Comparison of ENCODE assay signal across 32 cellular contexts in the genomic region with DNA sequence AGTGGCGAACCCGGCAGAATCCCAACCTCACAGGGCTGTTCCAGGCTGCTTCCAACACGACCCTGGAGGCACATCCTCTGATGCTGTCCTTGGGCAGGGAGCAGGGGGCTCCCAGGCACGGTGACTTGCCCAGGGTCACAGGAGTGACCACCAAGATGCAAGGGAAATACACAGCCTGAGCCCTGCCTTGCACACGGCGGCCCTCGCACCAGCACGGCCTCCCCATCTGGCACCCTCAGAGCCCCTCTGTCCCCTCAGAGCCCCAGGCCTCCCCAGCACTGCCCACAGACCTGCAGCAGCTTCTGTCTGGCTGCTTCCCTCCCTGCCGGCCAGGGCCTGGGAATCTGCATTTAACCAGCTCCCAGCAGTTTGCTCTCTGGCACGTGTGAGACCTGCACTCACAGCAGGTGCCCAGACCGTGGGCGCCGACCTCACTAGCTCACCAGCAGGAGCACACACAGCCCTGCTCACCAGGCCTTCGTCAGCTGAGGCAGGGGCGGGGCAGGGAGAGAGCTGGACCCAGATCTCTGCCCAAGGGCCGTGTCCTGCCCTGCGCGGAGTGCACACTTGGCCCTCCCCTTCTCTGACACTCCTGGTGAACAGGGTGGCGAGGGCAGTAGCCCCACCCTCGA. TPM values are rescaled to one million over a fixed set of nuclear protein-coding genes. Genes with fewer than 3 reads are reported as not detected.
DNase-seq lines count a peak whose midpoint lies in the region; ATAC-seq, FAIRE-seq and TF ChIP-seq lines count a peak whose summit lies in the region.
"Had no signal": no experiment of that assay in that cellular context is flagged by ENCODE, and none has a peak within 500 bp of the region (broad histone marks: within the 10 kb centered on the region; RNA-seq: fewer than 3 reads in every experiment).

No MANE protein-coding gene starts in this region.

- H3K4me2 ChIP-seq in A549 = no peak overlapping the region
- H3K4me2 ChIP-seq: PC-9 had no signal

- peak overlapping the region in 1 of 2 donors; percentile 76 for H3K27ac Mint-ChIP-seq in effector memory CD8-positive, alpha-beta T cell
- H3K27ac Mint-ChIP-seq: activated CD8-positive, alpha-beta memory T cell treated with anti-CD3 and anti-CD28 coated beads, Interleukin-2, amount 10 ng/mL, durations not matched to agents 7 days and 5 days; activated T-cell treated with anti-CD3 and anti-CD28 coated beads, Interleukin-2, amount 50 U/mL, for 72 hours; HFFc6; IgD-negative memory B cell; stimulated activated naive CD8-positive, alpha-beta T cell treated with anti-CD3 and anti-CD28 coated beads, Interleukin-15, Interleukin-2, amounts not matched to agents 100 ng/mL and 50 ng/mL, for 24 hours had no signal

- ATAC-seq in A549 (peak; percentile 2 to 4; a peak in 3 of 6 replicates), GM19463 (IDR thresholded peaks at IDR 0.05; ENCODE audit: unreplicated experiment) (no peak), heart right ventricle (no peak)
- peak; percentile 24 for ATAC-seq in effector memory CD8-positive, alpha-beta T cell (replicated peaks)
- ATAC-seq: activated CD8-positive, alpha-beta memory T cell treated with anti-CD3 and anti-CD28 coated beads, Interleukin-2, amount 10 ng/mL, durations not matched to agents 7 days and 5 days; left cardiac atrium had no signal

- peak overlapping the region; percentile 54 to 70 for H3K4me3 Mint-ChIP-seq in effector memory CD8-positive, alpha-beta T cell
- H3K4me3 Mint-ChIP-seq: activated CD8-positive, alpha-beta memory T cell treated with anti-CD3 and anti-CD28 coated beads, Interleukin-2, amount 10 ng/mL, durations not matched to agents 7 days and 5 days; activated T-cell treated with anti-CD3 and anti-CD28 coated beads, Interleukin-2, amount 50 U/mL, for 72 hours; HFFc6; IgD-negative memory B cell; natural killer cell; stimulated activated naive CD8-positive, alpha-beta T cell treated with anti-CD3 and anti-CD28 coated beads, Interleukin-15, Interleukin-2, amounts not matched to agents 100 ng/mL and 50 ng/mL, for 24 hours had no signal

- H3K4me3 ChIP-seq in A549 (no peak overlapping the region), HEK293 (ENCODE audit: low read depth, low read length) (no peak overlapping the region), heart right ventricle (no peak overlapping the region)
- H3K4me3 ChIP-seq: BLaER1 treated with 17β-estradiol and CSF1 and Interleukin-3, amounts not matched to agents 10 nM and 100 nM; dorsolateral prefrontal cortex; PC-9; thoracic aorta; uterus had no signal

- TF ChIP-seq EP300 in A549 (IDR thresholded peaks at IDR 0.05) = no peak

- H3K36me3 ChIP-seq in HEK293 (ENCODE audit: control insufficient read depth in 2 of 2, insufficient read depth in 1 of 2, low read length in 2 of 2) = peaks cover 0 to under 1% of the 10 kb centered on the region in 2 experiments; a peak in 1 of 3 replicates
- H3K36me3 ChIP-seq in heart right ventricle = no peaks in the 10 kb centered on the region
- H3K36me3 ChIP-seq: BLaER1 treated with 17β-estradiol and CSF1 and Interleukin-3, amounts not matched to agents 10 nM and 100 nM; thoracic aorta; uterus had no signal

- POLR2A ChIA-PET in A549 (lab: Yijun Ruan, JAX) (no interaction called here), HEK293 (lab: Yijun Ruan, JAX) (no interaction called here)

- peaks cover 18 to 24% of the 10 kb centered on the region in 2 donors for H3K4me1 Mint-ChIP-seq in effector memory CD8-positive, alpha-beta T cell (ENCODE audit: low read depth in 2 of 2)

- peaks cover 0 to 51% (median 42%) of the 10 kb centered on the region in 7 donors for H3K27me3 ChIP-seq in heart right ventricle
- H3K27me3 ChIP-seq: BLaER1 treated with 17β-estradiol and CSF1 and Interleukin-3, amounts not matched to agents 10 nM and 100 nM; uterus had no signal

- no peak for FAIRE-seq in A549 (lab: Jason Lieb, UNC)
- FAIRE-seq: endothelial cell of umbilical vein, G401.6 had no signal

- TF ChIP-seq RAD21 in A549 (conservative IDR thresholded peaks at IDR 0.05 in 1 of 2, IDR thresholded peaks at IDR 0.05 in 1 of 2) = no peak

- H3K27ac ChIP-seq in A549 (no peak overlapping the region), HEK293 (ENCODE audit: extremely low read depth, low read depth, low read length) (no peak overlapping the region), heart right ventricle (no peak overlapping the region)
- H3K27ac ChIP-seq: BLaER1 treated with 17β-estradiol and CSF1 and Interleukin-3, amounts not matched to agents 10 nM and 100 nM; dorsolateral prefrontal cortex; PC-9; thoracic aorta; uterus had no signal

- peaks cover 0 to 21% of the 10 kb centered on the region in 2 donors for H3K27me3 Mint-ChIP-seq in effector memory CD8-positive, alpha-beta T cell
- H3K27me3 Mint-ChIP-seq: stimulated activated naive CD8-positive, alpha-beta T cell treated with anti-CD3 and anti-CD28 coated beads, Interleukin-15, Interleukin-2, amounts not matched to agents 100 ng/mL and 50 ng/mL, for 24 hours had no signal

- peaks cover 1 to 8% of the 10 kb centered on the region in 2 donors for H3K9me3 Mint-ChIP-seq in effector memory CD8-positive, alpha-beta T cell

- H3K4me1 ChIP-seq in A549 = peaks cover 3% of the 10 kb centered on the region; the same call in 2 of the 3 replicates
- H3K4me1 ChIP-seq in HEK293 (ENCODE audit: control insufficient read depth, insufficient read depth, low read length) = no peaks in the 10 kb centered on the region
- peaks cover 0 to 4% (median 2%) of the 10 kb centered on the region in 9 donors for H3K4me1 ChIP-seq in heart right ventricle

- no peak for TF ChIP-seq POLR2A in A549 (IDR thresholded peaks at IDR 0.05; ENCODE audit: low read length)

- intact Hi-C loops in heart right ventricle (cut with DNase I) = no loop called here

- H3K36me3 Mint-ChIP-seq in effector memory CD8-positive, alpha-beta T cell (ENCODE audit: insufficient read depth) = peaks cover 25% of the 10 kb centered on the region

- H3K9me3 ChIP-seq in A549 (peaks cover 33% of the 10 kb centered on the region), HEK293 (ENCODE audit: control insufficient read depth, insufficient read depth, low read depth, low read length) (no peaks in the 10 kb centered on the region), heart right ventricle (peaks cover 0 to 31% (median 17%) of the 10 kb centered on the region in 11 donors)

- no peak for DNase-seq in A549 (ENCODE audit: low read depth in 1 of 2, low spot score in 1 of 2)
- no peak for DNase-seq in effector memory CD8-positive, alpha-beta T cell
- peak; percentile 17 for DNase-seq in retina
- DNase-seq in dermis blood vessel endothelial cell = no peak
- no peak for DNase-seq in heart right ventricle
- DNase-seq: activated CD4-positive, alpha-beta T cell treated with anti-CD3 and anti-CD28 coated beads, Interleukin-2, amount 50 U/mL, for 4 hours; activated CD8-positive, alpha-beta memory T cell treated with anti-CD3 and anti-CD28 coated beads, Interleukin-2, amount 10 ng/mL, durations not matched to agents 7 days and 5 days; activated naive CD4-positive, alpha-beta T cell; activated T-cell treated with anti-CD3 and anti-CD28 coated beads, Interleukin-2, amount 50 U/mL, for 72 hours; Caco-2; DMS79; dorsolateral prefrontal cortex; HFFc6; hippocampal formation; left cardiac atrium; natural killer cell; NCI-H1048; NCI-H2171; NCI-H510A; occipital lobe; PC-9; SHP77 treated with DMSO at 0.1 percent for 48 hours; T-helper 2 cell; uterus had no signal

- WGBS in A549 (ENCODE audit: missing lambda C conversion rate) = 56% methylated on average over 10 of the region's 20 CpGs
- WGBS in heart right ventricle, 2 donors = 58 to 68% methylated on average over 20 of the region's 20 CpGs

- TF ChIP-seq CTCF in A549 (IDR thresholded peaks at IDR 0.05) (no peak), HEK293 (tag by site-specific recombination; IDR thresholded peaks at IDR 0.05) (no peak), heart right ventricle (IDR thresholded peaks at IDR 0.05) (no peak)

- CTCF ChIA-PET in A549 (lab: Yijun Ruan, JAX) = interaction anchor here (1.1 to 1.5 kb wide), 3 partner anchors 9 to 73 kb away, joined by 3 to 5 read pairs (median 4); no protein-coding TSS in a partner anchor
- CTCF ChIA-PET in HEK293 (lab: Yijun Ruan, JAX) = no interaction called here

TF ChIP-seq in A549, 52 proteins besides CTCF, POLR2A, EP300 and RAD21 (continues in another document):
- no peak for TF ChIP-seq HOXA7 (CRISPR knock-in tag; IDR thresholded peaks at IDR 0.05)
- TF ChIP-seq FOSL2 (IDR thresholded peaks at IDR 0.05) = no peak
- no peak for TF ChIP-seq FOSL2 (CRISPR knock-in tag; IDR thresholded peaks at IDR 0.05)
- no peak for TF ChIP-seq FOXS1 (CRISPR knock-in tag; IDR thresholded peaks at IDR 0.05)

TF ChIP-seq in HEK293, 187 proteins besides CTCF, POLR2A, EP300 and RAD21 (continues in another document):
- TF ChIP-seq PATZ1 (tag by site-specific recombination; IDR thresholded peaks at IDR 0.05) = no peak
- no peak for TF ChIP-seq ZNF366 (tag by site-specific recombination; conservative IDR thresholded peaks at IDR 0.05)
- TF ChIP-seq ZIC2 (tag by site-specific recombination; IDR thresholded peaks at IDR 0.05) = peak; percentile 83
- TF ChIP-seq ZNF157 (tag by site-specific recombination; IDR thresholded peaks at IDR 0.05) = no peak
- TF ChIP-seq HOXC10 (CRISPR knock-in tag; IDR thresholded peaks at IDR 0.05) = no peak
- TF ChIP-seq ZNF341 (tag by site-specific recombination; IDR thresholded peaks at IDR 0.05; ENCODE audit: low read depth) = 0 out of 2 replicates have a peak, but pooled peaks have one; percentile 28

RNA-seq across cellular contexts. Expression of gene ZC3H18, which starts 29.7 kb away (rescaled TPM):
- polyA plus RNA-seq in A549 (2011; rRNA removed) = 13.1 and 21.1 TPM in 2 replicates
- polyA plus RNA-seq in A549 (2012; cell fraction: cytosol; rRNA removed) = 34.3 and 35.9 TPM in 2 replicates
- polyA plus RNA-seq in A549 (2012; cell fraction: nucleus; rRNA removed) = 93.0 and 98.7 TPM in 2 replicates
- polyA plus RNA-seq in A549 (2017; fragmentation: RNase III; extraction: RNeasy Plus Mini Kit Qiagen cat#74134 plus additional on column Dnase treatment) = 46.5 to 48.2 TPM (median 47.9 TPM) in 3 replicates
- 6.5 and 12.3 TPM in 2 replicates for polyA minus RNA-seq in A549 (2011; rRNA and poly(A)+ RNA removed)
- total RNA-seq in dermis blood vessel endothelial cell = 15.3 and 17.3 TPM in 2 replicates
- total RNA-seq in heart right ventricle = 10 to 100 TPM; 18.3 to 28.7 (median 22.0) TPM
- polyA plus RNA-seq in heart right ventricle = 10 to 100 TPM; 18.4 to 22.7 TPM

Comparison
In these comparisons a context has a peak if more than half of its experiments do, and no peak if none do; other contexts are left out.
1. ATAC-seq: peak in A549 (2 of 2) and effector memory CD8-positive, alpha-beta T cell (single experiment); none in GM19463 (single experiment) and heart right ventricle (0 of 8).